Comparison of ENCODE assay signal across 1 cellular context in the genomic region with DNA sequence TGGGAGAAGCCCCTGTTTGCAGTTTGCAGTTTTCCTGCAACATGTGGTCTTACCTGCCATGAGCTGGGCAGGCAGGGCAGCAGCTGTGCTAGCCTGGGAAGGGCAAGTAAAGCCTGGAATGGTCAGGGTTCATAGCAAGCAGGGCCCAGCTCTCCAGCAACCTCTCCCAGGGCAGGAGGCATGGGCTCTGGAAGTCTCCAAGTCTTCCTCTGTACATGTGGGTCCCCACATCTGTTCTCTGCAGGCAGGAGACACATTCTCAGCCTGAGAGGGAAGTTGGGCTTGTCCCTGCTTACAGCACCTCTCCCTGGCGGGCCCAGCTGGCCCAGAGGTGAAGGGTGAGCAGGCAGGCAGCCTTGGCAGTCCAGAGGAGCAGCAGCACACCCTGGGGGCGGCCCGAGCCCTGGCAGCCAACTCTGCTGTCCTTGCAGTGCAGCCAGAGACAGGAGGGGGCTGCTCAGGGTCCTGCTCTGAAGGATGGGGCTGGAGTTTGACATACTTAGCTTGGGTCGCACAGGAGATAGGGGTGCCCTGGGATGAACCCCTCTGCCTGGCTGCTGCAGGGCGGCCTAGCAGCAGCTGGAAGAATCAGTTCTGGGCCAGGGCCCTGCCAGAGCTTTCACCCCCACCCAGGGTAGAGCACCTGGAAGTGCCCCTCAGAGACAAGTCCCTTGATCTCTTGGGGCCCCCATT.
TF ChIP-seq lines count a peak whose summit lies in the region.

No MANE protein-coding gene starts in this region.

TF ChIP-seq in HepG2, 621 proteins besides CTCF, POLR2A, EP300 and RAD21 (continued from another document and continues in another):
- TF ChIP-seq RARG (CRISPR knock-in tag; IDR thresholded peaks at IDR 0.05; ENCODE audit: low read depth) (no peak), PITX1 (CRISPR knock-in tag; IDR thresholded peaks at IDR 0.05) (peak; percentile 85), CHCHD3 (CRISPR knock-in tag; IDR thresholded peaks at IDR 0.05) (0 out of 2 replicates have a peak, but pooled peaks have one; percentile 76), ZNF605 (CRISPR knock-in tag; IDR thresholded peaks at IDR 0.05) (peak; percentile 96), ZNF615 (CRISPR knock-in tag; IDR thresholded peaks at IDR 0.05; ENCODE audit: borderline replicate concordance) (no peak), ZNF709 (CRISPR knock-in tag; IDR thresholded peaks at IDR 0.05) (no peak; the same call in 1 of the 2 replicates), SP5 (CRISPR knock-in tag; IDR thresholded peaks at IDR 0.05; ENCODE audit: borderline replicate concordance, low read depth) (peak; percentile 51; the same call in 1 of the 2 replicates), SUZ12 (IDR thresholded peaks at IDR 0.05; ENCODE audit: low read depth, low read length) (no peak), ESRRA (CRISPR knock-in tag; IDR thresholded peaks at IDR 0.05; ENCODE audit: low read depth) (no peak), ZNF83 (CRISPR knock-in tag; IDR thresholded peaks at IDR 0.05; ENCODE audit: borderline replicate concordance) (no peak), ZNF792 (CRISPR knock-in tag; IDR thresholded peaks at IDR 0.05) (peak; percentile 78; the same call in 1 of the 2 replicates), ZNF292 (CRISPR knock-in tag; IDR thresholded peaks at IDR 0.05; ENCODE audit: borderline replicate concordance, low read depth) (peak; percentile 93), SOX6 (IDR thresholded peaks at IDR 0.05) (no peak), SOX6 (CRISPR knock-in tag; IDR thresholded peaks at IDR 0.05) (peak; percentile 75), ZKSCAN5 (CRISPR knock-in tag; IDR thresholded peaks at IDR 0.05) (0 out of 2 replicates have a peak, but pooled peaks have one; percentile 57), GABPB1 (CRISPR knock-in tag; IDR thresholded peaks at IDR 0.05) (peak; percentile 61), FLYWCH1 (CRISPR knock-in tag; IDR thresholded peaks at IDR 0.05) (no peak), ONECUT2 (CRISPR knock-in tag; IDR thresholded peaks at IDR 0.05) (no peak), SIX4 (CRISPR knock-in tag; IDR thresholded peaks at IDR 0.05) (no peak), ZNF510 (CRISPR knock-in tag; IDR thresholded peaks at IDR 0.05; ENCODE audit: low read depth) (no peak), GATAD1 (CRISPR knock-in tag; IDR thresholded peaks at IDR 0.05) (peak; percentile 57), MXD4 (CRISPR knock-in tag; IDR thresholded peaks at IDR 0.05) (0 out of 2 replicates have a peak, but pooled peaks have one; percentile 58), ZNF746 (CRISPR knock-in tag; IDR thresholded peaks at IDR 0.05) (peak; percentile 53; the same call in 1 of the 2 replicates), HMG20A (CRISPR knock-in tag; IDR thresholded peaks at IDR 0.05; ENCODE audit: borderline replicate concordance) (no peak), TCF12 (IDR thresholded peaks at IDR 0.05) (no peak), TCF12 (CRISPR knock-in tag; IDR thresholded peaks at IDR 0.05) (no peak), ZFAT (CRISPR knock-in tag; conservative IDR thresholded peaks at IDR 0.05) (no peak), MAFK (conservative IDR thresholded peaks at IDR 0.05 in 1 of 2, IDR thresholded peaks at IDR 0.05 in 1 of 2; ENCODE audit: low read length in 2 of 2) (no peak), SP2 (CRISPR knock-in tag; IDR thresholded peaks at IDR 0.05) (no peak), NRL (CRISPR knock-in tag; IDR thresholded peaks at IDR 0.05; ENCODE audit: borderline replicate concordance) (no peak; the same call in 1 of the 2 replicates)
- TF ChIP-seq, protein P1, sequence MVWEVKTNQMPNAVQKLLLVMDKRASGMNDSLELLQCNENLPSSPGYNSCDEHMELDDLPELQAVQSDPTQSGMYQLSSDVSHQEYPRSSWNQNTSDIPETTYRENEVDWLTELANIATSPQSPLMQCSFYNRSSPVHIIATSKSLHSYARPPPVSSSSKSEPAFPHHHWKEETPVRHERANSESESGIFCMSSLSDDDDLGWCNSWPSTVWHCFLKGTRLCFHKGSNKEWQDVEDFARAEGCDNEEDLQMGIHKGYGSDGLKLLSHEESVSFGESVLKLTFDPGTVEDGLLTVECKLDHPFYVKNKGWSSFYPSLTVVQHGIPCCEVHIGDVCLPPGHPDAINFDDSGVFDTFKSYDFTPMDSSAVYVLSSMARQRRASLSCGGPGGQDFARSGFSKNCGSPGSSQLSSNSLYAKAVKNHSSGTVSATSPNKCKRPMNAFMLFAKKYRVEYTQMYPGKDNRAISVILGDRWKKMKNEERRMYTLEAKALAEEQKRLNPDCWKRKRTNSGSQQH (CRISPR knock-in tag; IDR thresholded peaks at IDR 0.05; ENCODE audit: low read depth) = 0 out of 2 replicates have a peak, but pooled peaks have one; percentile 71
- TF ChIP-seq, protein P2, sequence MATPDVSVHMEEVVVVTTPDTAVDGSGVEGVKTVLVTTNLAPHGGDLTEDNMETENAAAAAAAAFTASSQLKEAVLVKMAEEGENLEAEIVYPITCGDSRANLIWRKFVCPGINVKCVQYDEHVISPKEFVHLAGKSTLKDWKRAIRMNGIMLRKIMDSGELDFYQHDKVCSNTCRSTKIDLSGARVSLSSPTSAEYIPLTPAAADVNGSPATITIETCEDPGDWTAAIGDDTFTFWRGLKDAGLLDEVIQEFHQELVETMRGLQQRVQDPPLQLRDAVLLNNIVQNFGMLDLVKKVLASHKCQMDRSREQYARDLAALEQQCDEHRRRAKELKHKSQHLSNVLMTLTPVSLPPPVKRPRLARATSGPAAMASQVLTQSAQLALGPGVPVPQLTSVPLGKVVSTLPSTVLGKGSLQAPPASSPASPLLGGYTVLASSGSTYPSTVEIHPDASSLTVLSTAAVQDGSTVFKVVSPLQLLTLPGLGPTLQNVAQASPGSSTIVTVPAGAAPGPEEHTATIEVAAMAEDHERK (CRISPR knock-in tag; IDR thresholded peaks at IDR 0.05; ENCODE audit: low read depth) = no peak
- TF ChIP-seq, protein P3, sequence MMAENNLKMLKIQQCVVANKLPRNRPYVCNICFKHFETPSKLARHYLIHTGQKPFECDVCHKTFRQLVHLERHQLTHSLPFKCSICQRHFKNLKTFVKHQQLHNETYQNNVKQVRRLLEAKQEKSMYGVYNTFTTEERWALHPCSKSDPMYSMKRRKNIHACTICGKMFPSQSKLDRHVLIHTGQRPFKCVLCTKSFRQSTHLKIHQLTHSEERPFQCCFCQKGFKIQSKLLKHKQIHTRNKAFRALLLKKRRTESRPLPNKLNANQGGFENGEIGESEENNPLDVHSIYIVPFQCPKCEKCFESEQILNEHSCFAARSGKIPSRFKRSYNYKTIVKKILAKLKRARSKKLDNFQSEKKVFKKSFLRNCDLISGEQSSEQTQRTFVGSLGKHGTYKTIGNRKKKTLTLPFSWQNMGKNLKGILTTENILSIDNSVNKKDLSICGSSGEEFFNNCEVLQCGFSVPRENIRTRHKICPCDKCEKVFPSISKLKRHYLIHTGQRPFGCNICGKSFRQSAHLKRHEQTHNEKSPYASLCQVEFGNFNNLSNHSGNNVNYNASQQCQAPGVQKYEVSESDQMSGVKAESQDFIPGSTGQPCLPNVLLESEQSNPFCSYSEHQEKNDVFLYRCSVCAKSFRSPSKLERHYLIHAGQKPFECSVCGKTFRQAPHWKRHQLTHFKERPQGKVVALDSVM (CRISPR knock-in tag; IDR thresholded peaks at IDR 0.05) = peak; percentile 35; the same call in 1 of the 2 replicates
- TF ChIP-seq, protein P4, sequence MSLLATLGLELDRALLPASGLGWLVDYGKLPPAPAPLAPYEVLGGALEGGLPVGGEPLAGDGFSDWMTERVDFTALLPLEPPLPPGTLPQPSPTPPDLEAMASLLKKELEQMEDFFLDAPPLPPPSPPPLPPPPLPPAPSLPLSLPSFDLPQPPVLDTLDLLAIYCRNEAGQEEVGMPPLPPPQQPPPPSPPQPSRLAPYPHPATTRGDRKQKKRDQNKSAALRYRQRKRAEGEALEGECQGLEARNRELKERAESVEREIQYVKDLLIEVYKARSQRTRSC (CRISPR knock-in tag; IDR thresholded peaks at IDR 0.05; ENCODE audit: low read depth) = no peak
- TF ChIP-seq, protein P5, sequence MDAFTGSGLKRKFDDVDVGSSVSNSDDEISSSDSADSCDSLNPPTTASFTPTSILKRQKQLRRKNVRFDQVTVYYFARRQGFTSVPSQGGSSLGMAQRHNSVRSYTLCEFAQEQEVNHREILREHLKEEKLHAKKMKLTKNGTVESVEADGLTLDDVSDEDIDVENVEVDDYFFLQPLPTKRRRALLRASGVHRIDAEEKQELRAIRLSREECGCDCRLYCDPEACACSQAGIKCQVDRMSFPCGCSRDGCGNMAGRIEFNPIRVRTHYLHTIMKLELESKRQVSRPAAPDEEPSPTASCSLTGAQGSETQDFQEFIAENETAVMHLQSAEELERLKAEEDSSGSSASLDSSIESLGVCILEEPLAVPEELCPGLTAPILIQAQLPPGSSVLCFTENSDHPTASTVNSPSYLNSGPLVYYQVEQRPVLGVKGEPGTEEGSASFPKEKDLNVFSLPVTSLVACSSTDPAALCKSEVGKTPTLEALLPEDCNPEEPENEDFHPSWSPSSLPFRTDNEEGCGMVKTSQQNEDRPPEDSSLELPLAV (CRISPR knock-in tag; conservative IDR thresholded peaks at IDR 0.05; ENCODE audit: low read depth) = no peak
- TF ChIP-seq, protein P6, sequence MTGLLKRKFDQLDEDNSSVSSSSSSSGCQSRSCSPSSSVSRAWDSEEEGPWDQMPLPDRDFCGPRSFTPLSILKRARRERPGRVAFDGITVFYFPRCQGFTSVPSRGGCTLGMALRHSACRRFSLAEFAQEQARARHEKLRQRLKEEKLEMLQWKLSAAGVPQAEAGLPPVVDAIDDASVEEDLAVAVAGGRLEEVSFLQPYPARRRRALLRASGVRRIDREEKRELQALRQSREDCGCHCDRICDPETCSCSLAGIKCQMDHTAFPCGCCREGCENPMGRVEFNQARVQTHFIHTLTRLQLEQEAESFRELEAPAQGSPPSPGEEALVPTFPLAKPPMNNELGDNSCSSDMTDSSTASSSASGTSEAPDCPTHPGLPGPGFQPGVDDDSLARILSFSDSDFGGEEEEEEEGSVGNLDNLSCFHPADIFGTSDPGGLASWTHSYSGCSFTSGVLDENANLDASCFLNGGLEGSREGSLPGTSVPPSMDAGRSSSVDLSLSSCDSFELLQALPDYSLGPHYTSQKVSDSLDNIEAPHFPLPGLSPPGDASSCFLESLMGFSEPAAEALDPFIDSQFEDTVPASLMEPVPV (CRISPR knock-in tag; IDR thresholded peaks at IDR 0.05) = no peak; the same call in 1 of the 2 replicates
- TF ChIP-seq, protein P7, sequence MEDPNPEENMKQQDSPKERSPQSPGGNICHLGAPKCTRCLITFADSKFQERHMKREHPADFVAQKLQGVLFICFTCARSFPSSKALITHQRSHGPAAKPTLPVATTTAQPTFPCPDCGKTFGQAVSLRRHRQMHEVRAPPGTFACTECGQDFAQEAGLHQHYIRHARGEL (CRISPR knock-in tag; IDR thresholded peaks at IDR 0.05) = no peak
- TF ChIP-seq, protein P8, sequence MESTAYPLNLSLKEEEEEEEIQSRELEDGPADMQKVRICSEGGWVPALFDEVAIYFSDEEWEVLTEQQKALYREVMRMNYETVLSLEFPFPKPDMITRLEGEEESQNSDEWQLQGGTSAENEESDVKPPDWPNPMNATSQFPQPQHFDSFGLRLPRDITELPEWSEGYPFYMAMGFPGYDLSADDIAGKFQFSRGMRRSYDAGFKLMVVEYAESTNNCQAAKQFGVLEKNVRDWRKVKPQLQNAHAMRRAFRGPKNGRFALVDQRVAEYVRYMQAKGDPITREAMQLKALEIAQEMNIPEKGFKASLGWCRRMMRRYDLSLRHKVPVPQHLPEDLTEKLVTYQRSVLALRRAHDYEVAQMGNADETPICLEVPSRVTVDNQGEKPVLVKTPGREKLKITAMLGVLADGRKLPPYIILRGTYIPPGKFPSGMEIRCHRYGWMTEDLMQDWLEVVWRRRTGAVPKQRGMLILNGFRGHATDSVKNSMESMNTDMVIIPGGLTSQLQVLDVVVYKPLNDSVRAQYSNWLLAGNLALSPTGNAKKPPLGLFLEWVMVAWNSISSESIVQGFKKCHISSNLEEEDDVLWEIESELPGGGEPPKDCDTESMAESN (CRISPR knock-in tag; conservative IDR thresholded peaks at IDR 0.05) = 0 out of 2 replicates have a peak, but pooled peaks have one; percentile 53
- TF ChIP-seq, protein P9, sequence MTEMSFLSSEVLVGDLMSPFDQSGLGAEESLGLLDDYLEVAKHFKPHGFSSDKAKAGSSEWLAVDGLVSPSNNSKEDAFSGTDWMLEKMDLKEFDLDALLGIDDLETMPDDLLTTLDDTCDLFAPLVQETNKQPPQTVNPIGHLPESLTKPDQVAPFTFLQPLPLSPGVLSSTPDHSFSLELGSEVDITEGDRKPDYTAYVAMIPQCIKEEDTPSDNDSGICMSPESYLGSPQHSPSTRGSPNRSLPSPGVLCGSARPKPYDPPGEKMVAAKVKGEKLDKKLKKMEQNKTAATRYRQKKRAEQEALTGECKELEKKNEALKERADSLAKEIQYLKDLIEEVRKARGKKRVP (CRISPR knock-in tag; IDR thresholded peaks at IDR 0.05) = no peak
- TF ChIP-seq, protein P10, sequence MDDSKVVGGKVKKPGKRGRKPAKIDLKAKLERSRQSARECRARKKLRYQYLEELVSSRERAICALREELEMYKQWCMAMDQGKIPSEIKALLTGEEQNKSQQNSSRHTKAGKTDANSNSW (CRISPR knock-in tag; IDR thresholded peaks at IDR 0.05; ENCODE audit: borderline replicate concordance) = no peak
- TF ChIP-seq, protein P11, sequence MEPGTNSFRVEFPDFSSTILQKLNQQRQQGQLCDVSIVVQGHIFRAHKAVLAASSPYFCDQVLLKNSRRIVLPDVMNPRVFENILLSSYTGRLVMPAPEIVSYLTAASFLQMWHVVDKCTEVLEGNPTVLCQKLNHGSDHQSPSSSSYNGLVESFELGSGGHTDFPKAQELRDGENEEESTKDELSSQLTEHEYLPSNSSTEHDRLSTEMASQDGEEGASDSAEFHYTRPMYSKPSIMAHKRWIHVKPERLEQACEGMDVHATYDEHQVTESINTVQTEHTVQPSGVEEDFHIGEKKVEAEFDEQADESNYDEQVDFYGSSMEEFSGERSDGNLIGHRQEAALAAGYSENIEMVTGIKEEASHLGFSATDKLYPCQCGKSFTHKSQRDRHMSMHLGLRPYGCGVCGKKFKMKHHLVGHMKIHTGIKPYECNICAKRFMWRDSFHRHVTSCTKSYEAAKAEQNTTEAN (CRISPR knock-in tag; conservative IDR thresholded peaks at IDR 0.05) = no peak
- TF ChIP-seq, protein P12, sequence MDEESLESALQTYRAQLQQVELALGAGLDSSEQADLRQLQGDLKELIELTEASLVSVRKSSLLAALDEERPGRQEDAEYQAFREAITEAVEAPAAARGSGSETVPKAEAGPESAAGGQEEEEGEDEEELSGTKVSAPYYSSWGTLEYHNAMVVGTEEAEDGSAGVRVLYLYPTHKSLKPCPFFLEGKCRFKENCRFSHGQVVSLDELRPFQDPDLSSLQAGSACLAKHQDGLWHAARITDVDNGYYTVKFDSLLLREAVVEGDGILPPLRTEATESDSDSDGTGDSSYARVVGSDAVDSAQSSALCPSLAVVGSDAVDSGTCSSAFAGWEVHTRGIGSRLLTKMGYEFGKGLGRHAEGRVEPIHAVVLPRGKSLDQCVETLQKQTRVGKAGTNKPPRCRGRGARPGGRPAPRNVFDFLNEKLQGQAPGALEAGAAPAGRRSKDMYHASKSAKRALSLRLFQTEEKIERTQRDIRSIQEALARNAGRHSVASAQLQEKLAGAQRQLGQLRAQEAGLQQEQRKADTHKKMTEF (CRISPR knock-in tag; IDR thresholded peaks at IDR 0.05) = peak; percentile 87
